8 cellular contexts compared by ENCODE assay signal in genomic region chr1:28510350-28511223, GRCh38. TPM values are rescaled to one million over a fixed set of nuclear protein-coding genes. Genes with fewer than 3 reads are reported as not detected.
A peak's percentile ranks its signal among the peaks of the same experiment; 100 is the strongest.
DNase-seq lines count a peak whose midpoint lies in the region; ATAC-seq and TF ChIP-seq lines count a peak whose summit lies in the region.

No MANE protein-coding gene starts in this region.

- no peaks in the 10 kb centered on the region for H3K27me3 ChIP-seq in lung (ENCODE audit: control insufficient read depth, insufficient read depth)

- peak overlapping the region; percentile 13 to 31 for H3K27ac ChIP-seq in lung (ENCODE audit: low read depth in 1 of 2, low read length in 1 of 2)

- peak overlapping the region; percentile 30 for H3K4me3 ChIP-seq in lung

- H3K9me3 ChIP-seq in lung (ENCODE audit: control insufficient read depth in 2 of 2, insufficient read depth in 1 of 2, low read length in 1 of 2): no peaks in the 10 kb centered on the region

- peaks cover 9 to 15% of the 10 kb centered on the region in 2 donors for H3K4me1 ChIP-seq in lung (ENCODE audit: control insufficient read depth in 2 of 2, insufficient read depth in 2 of 2, low read length in 2 of 2)

- TF ChIP-seq CTCF in lung (IDR thresholded peaks at IDR 0.05; ENCODE audit: control extremely low read depth, extremely low read depth): no peak

- 52 to 72% methylated on average over 8 of the region's 8 CpGs for WGBS in lung, 2 donors

- peaks cover 28 to 35% of the 10 kb centered on the region in 2 donors for H3K36me3 ChIP-seq in lung (ENCODE audit: control insufficient read depth in 2 of 2, insufficient read depth in 2 of 2, low read length in 2 of 2)

- DNase-seq in ELR (ENCODE audit: low read depth) (peak; percentile 83), MV-4-11 (lab: John Stamatoyannopoulos, UW) (peak; percentile 73), lung (ENCODE audit: low spot score) (no peak), germinal center (ENCODE audit: low spot score) (no peak), NCI-H2196 treated with DMSO at 0.1 percent for 48 hours (lab: John Stamatoyannopoulos, UW; ENCODE audit: unreplicated experiment) (no peak), COR-L47 (lab: John Stamatoyannopoulos, UW) (no peak)
- DNase-seq in activated naive CD4-positive, alpha-beta T cell treated with anti-CD3 and anti-CD28 coated beads, Interleukin-2, amount 50 U/mL, for 16 hours: peak; percentile 44

- ATAC-seq in lung (ENCODE audit: insufficient read depth, low FRiP score): no peak
- ATAC-seq in GM21526 (IDR thresholded peaks at IDR 0.05; ENCODE audit: low FRiP score, unreplicated experiment): no peak

RNA-seq across cellular contexts. Expression of gene RCC1, which starts 4.7 kb away (rescaled TPM):
- total RNA-seq in lung: 10 to 100 TPM; 22.9 to 25.6 TPM
- polyA plus RNA-seq in lung: 10 to 100 TPM; 32.0 to 34.3 TPM

RNA-seq across cellular contexts. Expression of gene TRNAU1AP, which starts 42.3 kb away (rescaled TPM):
- total RNA-seq in lung: 10 to 100 TPM; 32.1 to 40.2 TPM
- 10 to 100 TPM; 25.4 to 28.4 TPM for polyA plus RNA-seq in lung

Comparison
In these comparisons a context has a peak if more than half of its experiments do, and no peak if none do; other contexts are left out.
1. DNase-seq: peak in ELR (single experiment), MV-4-11 (single experiment) and activated naive CD4-positive, alpha-beta T cell treated with anti-CD3 and anti-CD28 coated beads, Interleukin-2, amount 50 U/mL, for 16 hours (single experiment); none in lung (single experiment), germinal center (single experiment), NCI-H2196 treated with DMSO at 0.1 percent for 48 hours (single experiment) and COR-L47 (single experiment).